ENCODE assay signal across 22 cellular contexts in the genomic region with DNA sequence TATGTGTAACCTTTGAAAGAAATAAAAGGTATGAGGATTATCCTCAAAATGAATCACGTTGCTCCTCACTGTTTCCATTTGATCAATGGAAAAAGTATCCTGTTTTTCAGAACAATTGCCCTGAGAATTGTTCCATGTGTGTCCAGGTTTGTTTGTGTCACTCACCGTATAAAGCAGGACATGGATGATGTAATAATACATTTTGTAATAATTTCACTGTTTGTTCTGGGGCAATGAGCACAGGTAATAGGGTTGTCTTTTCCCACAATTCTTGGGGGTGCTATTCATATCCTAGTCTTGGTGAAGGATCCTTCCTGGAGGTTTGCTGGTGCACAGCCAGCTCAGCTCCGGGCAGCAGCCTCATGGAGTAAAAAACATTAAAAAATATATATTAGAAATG.
DNase-seq lines count a peak whose midpoint lies in the region; ATAC-seq, FAIRE-seq and TF ChIP-seq lines count a peak whose summit lies in the region.
"Had no signal": no experiment of that assay in that cellular context is flagged by ENCODE, and none has a peak within 500 bp of the region (broad histone marks: within the 10 kb centered on the region; RNA-seq: fewer than 3 reads in every experiment).

No MANE protein-coding gene starts in this region.

- H3K4me3 ChIP-seq in RWPE2 (ENCODE audit: severe bottlenecking), result no peak overlapping the region
- H3K4me3 ChIP-seq in body of pancreas, result no peak overlapping the region
- no peak overlapping the region for H3K4me3 ChIP-seq in pancreas
- H3K4me3 ChIP-seq in GM23338, result no peak overlapping the region
- H3K4me3 ChIP-seq: BLaER1, GM12878, GM23248, K562 had no signal

- H2AFZ ChIP-seq in GM23338, result no peak overlapping the region
- H2AFZ ChIP-seq: GM23248 had no signal

- H3K4me1 ChIP-seq in RWPE2 (ENCODE audit: insufficient read depth, poor library complexity, severe bottlenecking) (peaks cover 14% of the 10 kb centered on the region), body of pancreas (no peaks in the 10 kb centered on the region), pancreas (peaks cover 0 to 9% (median 0%) of the 10 kb centered on the region in 3 donors), GM23338 (ENCODE audit: insufficient read depth) (no peaks in the 10 kb centered on the region)
- H3K4me1 ChIP-seq: BLaER1 had no signal

- H3K27ac ChIP-seq in RWPE2 (ENCODE audit: poor library complexity, severe bottlenecking), result peak overlapping the region; percentile 71
- no peak overlapping the region for H3K27ac ChIP-seq in body of pancreas
- H3K27ac ChIP-seq in epithelial cell of prostate, result peak overlapping the region; percentile 86
- no peak overlapping the region for H3K27ac ChIP-seq in pancreas
- no peak overlapping the region for H3K27ac ChIP-seq in GM23338 (ENCODE audit: low read depth)
- H3K27ac ChIP-seq: BLaER1, GM23248, HL-60 had no signal

- DNase-seq in RWPE2 (ENCODE audit: low spot score), result no peak
- peak in 1 of 4 donors; percentile 8 for DNase-seq in body of pancreas
- DNase-seq in epithelial cell of prostate (ENCODE audit: low read depth, low spot score), result no peak
- peak in 1 of 6 donors; percentile 21 for DNase-seq in pancreas
- no peak for DNase-seq in NCI-H446 (lab: John Stamatoyannopoulos, UW)
- DNase-seq in A172 (ENCODE audit: low spot score), result no peak
- no peak for DNase-seq in GM23338 (ENCODE audit: low spot score)
- DNase-seq: ACHN; CD4-positive, alpha-beta memory T cell; DMS53; DND-41; EL; H7 had no signal

- no peak overlapping the region for H3K27ac Mint-ChIP-seq in GM23338
- H3K27ac Mint-ChIP-seq: CD14-positive monocyte; CD4-positive, alpha-beta memory T cell had no signal

- H3K9me2 ChIP-seq in GM23338 (ENCODE audit: insufficient read depth), result no peaks in the 10 kb centered on the region

- no peak for TF ChIP-seq CTCF in RWPE2 (IDR thresholded peaks at IDR 0.05; ENCODE audit: poor library complexity, severe bottlenecking)
- no peak for TF ChIP-seq CTCF in body of pancreas (IDR thresholded peaks at IDR 0.05)
- no peak for TF ChIP-seq CTCF in pancreas (IDR thresholded peaks at IDR 0.05)
- no peak for TF ChIP-seq CTCF in GM23338 (conservative IDR thresholded peaks at IDR 0.05; ENCODE audit: low read depth in 2 of 2)

- H3F3A ChIP-seq in GM23338 (replicated peaks; ENCODE audit: low read depth), result no peaks in the 10 kb centered on the region

- H3K9me3 ChIP-seq in RWPE2 (ENCODE audit: severe bottlenecking) (no peaks in the 10 kb centered on the region), body of pancreas (peaks cover 0 to 3% (median 0%) of the 10 kb centered on the region in 3 donors), pancreas (no peaks in the 10 kb centered on the region)
- H3K9me3 ChIP-seq: BLaER1 had no signal

- no peaks in the 10 kb centered on the region for H3K36me3 ChIP-seq in RWPE2 (ENCODE audit: low read depth)
- H3K36me3 ChIP-seq in body of pancreas (replicated peaks in 1 of 2; ENCODE audit: insufficient read depth in 1 of 2, low read depth in 2 of 2), result no peaks in the 10 kb centered on the region
- no peaks in the 10 kb centered on the region for H3K36me3 ChIP-seq in pancreas
- no peaks in the 10 kb centered on the region for H3K36me3 ChIP-seq in GM23338 (ENCODE audit: insufficient read depth)
- H3K36me3 ChIP-seq: BLaER1 had no signal

- no peak for FAIRE-seq in pancreas (lab: Jason Lieb, UNC)
- FAIRE-seq: A204.1, GM12878, K562 had no signal

- H3K27me3 ChIP-seq in RWPE2 (ENCODE audit: insufficient read depth, poor library complexity, severe bottlenecking), result no peaks in the 10 kb centered on the region
- no peaks in the 10 kb centered on the region for H3K27me3 ChIP-seq in body of pancreas
- no peaks in the 10 kb centered on the region for H3K27me3 ChIP-seq in pancreas
- H3K27me3 ChIP-seq in GM23338 (ENCODE audit: insufficient read depth), result no peaks in the 10 kb centered on the region
- H3K27me3 ChIP-seq: BLaER1 had no signal

- H3K4me2 ChIP-seq in GM23338, result no peak overlapping the region
- H3K4me2 ChIP-seq: BLaER1 had no signal

- 40 to 47% methylated on average over 3 of the region's 3 CpGs for WGBS in body of pancreas, 2 donors
- WGBS in pancreas, 2 donors, result 49 to 54% methylated on average over 3 of the region's 3 CpGs

- peaks cover 2% of the 10 kb centered on the region for H3K27me3 Mint-ChIP-seq in GM23338 (ENCODE audit: insufficient read depth, low read depth, poor library complexity)

- intact Hi-C loops in body of pancreas (cut with DNase I), result no loop called here
- intact Hi-C loops in pancreas (cut with DNase I), result no loop called here

- no peaks in the 10 kb centered on the region for H4K20me1 ChIP-seq in GM23338 (replicated peaks; ENCODE audit: insufficient read depth)
- H4K20me1 ChIP-seq: BLaER1 had no signal

- H3K4me1 Mint-ChIP-seq in GM23338, result peaks cover 7% of the 10 kb centered on the region; the same call in 1 of the 3 replicates
- H3K4me1 Mint-ChIP-seq: CD14-positive monocyte; CD4-positive, alpha-beta memory T cell had no signal

- ATAC-seq in RWPE2 (ENCODE audit: low read depth), result no peak
- peak; percentile 67 for ATAC-seq in body of pancreas
- ATAC-seq in pancreas, result peak; percentile 24 to 88 (median 52)
- ATAC-seq in GM23338, result no peak
- ATAC-seq: GM12878, HCT116, K562 had no signal

- no peaks in the 10 kb centered on the region for H3K9me3 Mint-ChIP-seq in GM23338
- H3K9me3 Mint-ChIP-seq: HFFc6 had no signal

- TF ChIP-seq POLR2A in body of pancreas (IDR thresholded peaks at IDR 0.05), result no peak

- no peak overlapping the region for H3K4me3 Mint-ChIP-seq in GM23338
- H3K4me3 Mint-ChIP-seq: CD14-positive monocyte; CD4-positive, alpha-beta memory T cell; HFFc6 had no signal

- H3K36me3 Mint-ChIP-seq in GM23338 (ENCODE audit: low read depth), result no peaks in the 10 kb centered on the region
- H3K36me3 Mint-ChIP-seq: CD14-positive monocyte; CD4-positive, alpha-beta memory T cell had no signal

- no peaks in the 10 kb centered on the region for H3K79me2 ChIP-seq in GM23338 (replicated peaks; ENCODE audit: insufficient read depth)

TF ChIP-seq in GM23338, 12 proteins besides CTCF, POLR2A, EP300 and RAD21 (continues in another document):
- TF ChIP-seq EZH2 (IDR thresholded peaks at IDR 0.05; ENCODE audit: low read depth, unreplicated experiment) (no peak), ZNF114 (CRISPR knock-in tag; IDR thresholded peaks at IDR 0.05) (no peak), CREB1 (CRISPR knock-in tag; IDR thresholded peaks at IDR 0.05; ENCODE audit: low read depth) (no peak), EZH2phosphoT487 (IDR thresholded peaks at IDR 0.05; ENCODE audit: unreplicated experiment) (no peak), ZNF331 (CRISPR knock-in tag; IDR thresholded peaks at IDR 0.05; ENCODE audit: low read depth) (no peak)
- TF ChIP-seq, protein P1, sequence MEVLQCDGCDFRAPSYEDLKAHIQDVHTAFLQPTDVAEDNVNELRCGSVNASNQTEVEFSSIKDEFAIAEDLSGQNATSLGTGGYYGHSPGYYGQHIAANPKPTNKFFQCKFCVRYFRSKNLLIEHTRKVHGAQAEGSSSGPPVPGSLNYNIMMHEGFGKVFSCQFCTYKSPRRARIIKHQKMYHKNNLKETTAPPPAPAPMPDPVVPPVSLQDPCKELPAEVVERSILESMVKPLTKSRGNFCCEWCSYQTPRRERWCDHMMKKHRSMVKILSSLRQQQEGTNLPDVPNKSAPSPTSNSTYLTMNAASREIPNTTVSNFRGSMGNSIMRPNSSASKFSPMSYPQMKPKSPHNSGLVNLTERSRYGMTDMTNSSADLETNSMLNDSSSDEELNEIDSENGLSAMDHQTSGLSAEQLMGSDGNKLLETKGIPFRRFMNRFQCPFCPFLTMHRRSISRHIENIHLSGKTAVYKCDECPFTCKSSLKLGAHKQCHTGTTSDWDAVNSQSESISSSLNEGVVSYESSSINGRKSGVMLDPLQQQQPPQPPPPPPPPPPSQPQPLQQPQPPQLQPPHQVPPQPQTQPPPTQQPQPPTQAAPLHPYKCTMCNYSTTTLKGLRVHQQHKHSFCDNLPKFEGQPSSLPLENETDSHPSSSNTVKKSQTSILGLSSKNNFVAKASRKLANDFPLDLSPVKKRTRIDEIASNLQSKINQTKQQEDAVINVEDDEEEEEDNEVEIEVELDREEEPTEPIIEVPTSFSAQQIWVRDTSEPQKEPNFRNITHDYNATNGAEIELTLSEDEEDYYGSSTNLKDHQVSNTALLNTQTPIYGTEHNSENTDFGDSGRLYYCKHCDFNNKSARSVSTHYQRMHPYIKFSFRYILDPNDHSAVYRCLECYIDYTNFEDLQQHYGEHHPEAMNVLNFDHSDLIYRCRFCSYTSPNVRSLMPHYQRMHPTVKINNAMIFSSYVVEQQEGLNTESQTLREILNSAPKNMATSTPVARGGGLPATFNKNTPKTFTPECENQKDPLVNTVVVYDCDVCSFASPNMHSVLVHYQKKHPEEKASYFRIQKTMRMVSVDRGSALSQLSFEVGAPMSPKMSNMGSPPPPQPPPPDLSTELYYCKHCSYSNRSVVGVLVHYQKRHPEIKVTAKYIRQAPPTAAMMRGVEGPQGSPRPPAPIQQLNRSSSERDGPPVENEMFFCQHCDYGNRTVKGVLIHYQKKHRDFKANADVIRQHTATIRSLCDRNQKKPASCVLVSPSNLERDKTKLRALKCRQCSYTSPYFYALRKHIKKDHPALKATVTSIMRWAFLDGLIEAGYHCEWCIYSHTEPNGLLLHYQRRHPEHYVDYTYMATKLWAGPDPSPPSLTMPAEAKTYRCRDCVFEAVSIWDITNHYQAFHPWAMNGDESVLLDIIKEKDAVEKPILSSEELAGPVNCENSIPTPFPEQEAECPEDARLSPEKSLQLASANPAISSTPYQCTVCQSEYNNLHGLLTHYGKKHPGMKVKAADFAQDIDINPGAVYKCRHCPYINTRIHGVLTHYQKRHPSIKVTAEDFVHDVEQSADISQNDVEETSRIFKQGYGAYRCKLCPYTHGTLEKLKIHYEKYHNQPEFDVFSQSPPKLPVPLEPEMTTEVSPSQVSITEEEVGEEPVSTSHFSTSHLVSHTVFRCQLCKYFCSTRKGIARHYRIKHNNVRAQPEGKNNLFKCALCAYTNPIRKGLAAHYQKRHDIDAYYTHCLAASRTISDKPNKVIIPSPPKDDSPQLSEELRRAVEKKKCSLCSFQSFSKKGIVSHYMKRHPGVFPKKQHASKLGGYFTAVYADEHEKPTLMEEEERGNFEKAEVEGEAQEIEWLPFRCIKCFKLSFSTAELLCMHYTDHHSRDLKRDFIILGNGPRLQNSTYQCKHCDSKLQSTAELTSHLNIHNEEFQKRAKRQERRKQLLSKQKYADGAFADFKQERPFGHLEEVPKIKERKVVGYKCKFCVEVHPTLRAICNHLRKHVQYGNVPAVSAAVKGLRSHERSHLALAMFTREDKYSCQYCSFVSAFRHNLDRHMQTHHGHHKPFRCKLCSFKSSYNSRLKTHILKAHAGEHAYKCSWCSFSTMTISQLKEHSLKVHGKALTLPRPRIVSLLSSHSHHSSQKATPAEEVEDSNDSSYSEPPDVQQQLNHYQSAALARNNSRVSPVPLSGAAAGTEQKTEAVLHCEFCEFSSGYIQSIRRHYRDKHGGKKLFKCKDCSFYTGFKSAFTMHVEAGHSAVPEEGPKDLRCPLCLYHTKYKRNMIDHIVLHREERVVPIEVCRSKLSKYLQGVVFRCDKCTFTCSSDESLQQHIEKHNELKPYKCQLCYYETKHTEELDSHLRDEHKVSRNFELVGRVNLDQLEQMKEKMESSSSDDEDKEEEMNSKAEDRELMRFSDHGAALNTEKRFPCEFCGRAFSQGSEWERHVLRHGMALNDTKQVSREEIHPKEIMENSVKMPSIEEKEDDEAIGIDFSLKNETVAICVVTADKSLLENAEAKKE (CRISPR knock-in tag; IDR thresholded peaks at IDR 0.05), result no peak

Comparison
In these comparisons a context has a peak if more than half of its experiments do, and no peak if none do; other contexts are left out.
1. ATAC-seq: peak in body of pancreas (single experiment) and pancreas (4 of 4); none in RWPE2 (single experiment) and GM23338 (single experiment).
2. H3K27ac ChIP-seq: peak in RWPE2 (single experiment) and epithelial cell of prostate (single experiment); none in body of pancreas (0 of 4), pancreas (0 of 4) and GM23338 (single experiment).